ENCODE assay signal across 1 cellular context in genomic region chr10:14571866-14572507, GRCh38.
TF ChIP-seq lines count a peak whose summit lies in the region.

No MANE protein-coding gene starts in this region.

TF ChIP-seq in HepG2, 621 proteins besides CTCF, POLR2A, EP300 and RAD21 (continued from another document and continues in another):
- TF ChIP-seq, protein P1, sequence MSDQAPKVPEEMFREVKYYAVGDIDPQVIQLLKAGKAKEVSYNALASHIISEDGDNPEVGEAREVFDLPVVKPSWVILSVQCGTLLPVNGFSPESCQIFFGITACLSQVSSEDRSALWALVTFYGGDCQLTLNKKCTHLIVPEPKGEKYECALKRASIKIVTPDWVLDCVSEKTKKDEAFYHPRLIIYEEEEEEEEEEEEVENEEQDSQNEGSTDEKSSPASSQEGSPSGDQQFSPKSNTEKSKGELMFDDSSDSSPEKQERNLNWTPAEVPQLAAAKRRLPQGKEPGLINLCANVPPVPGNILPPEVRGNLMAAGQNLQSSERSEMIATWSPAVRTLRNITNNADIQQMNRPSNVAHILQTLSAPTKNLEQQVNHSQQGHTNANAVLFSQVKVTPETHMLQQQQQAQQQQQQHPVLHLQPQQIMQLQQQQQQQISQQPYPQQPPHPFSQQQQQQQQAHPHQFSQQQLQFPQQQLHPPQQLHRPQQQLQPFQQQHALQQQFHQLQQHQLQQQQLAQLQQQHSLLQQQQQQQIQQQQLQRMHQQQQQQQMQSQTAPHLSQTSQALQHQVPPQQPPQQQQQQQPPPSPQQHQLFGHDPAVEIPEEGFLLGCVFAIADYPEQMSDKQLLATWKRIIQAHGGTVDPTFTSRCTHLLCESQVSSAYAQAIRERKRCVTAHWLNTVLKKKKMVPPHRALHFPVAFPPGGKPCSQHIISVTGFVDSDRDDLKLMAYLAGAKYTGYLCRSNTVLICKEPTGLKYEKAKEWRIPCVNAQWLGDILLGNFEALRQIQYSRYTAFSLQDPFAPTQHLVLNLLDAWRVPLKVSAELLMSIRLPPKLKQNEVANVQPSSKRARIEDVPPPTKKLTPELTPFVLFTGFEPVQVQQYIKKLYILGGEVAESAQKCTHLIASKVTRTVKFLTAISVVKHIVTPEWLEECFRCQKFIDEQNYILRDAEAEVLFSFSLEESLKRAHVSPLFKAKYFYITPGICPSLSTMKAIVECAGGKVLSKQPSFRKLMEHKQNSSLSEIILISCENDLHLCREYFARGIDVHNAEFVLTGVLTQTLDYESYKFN (CRISPR knock-in tag; conservative IDR thresholded peaks at IDR 0.05) = peak; percentile 84
- TF ChIP-seq NR3C1 (CRISPR knock-in tag; IDR thresholded peaks at IDR 0.05) (no peak), ZNF44 (CRISPR knock-in tag; IDR thresholded peaks at IDR 0.05) (no peak), KLF13 (CRISPR knock-in tag; IDR thresholded peaks at IDR 0.05) (no peak), ZNF441 (CRISPR knock-in tag; IDR thresholded peaks at IDR 0.05; ENCODE audit: borderline replicate concordance) (no peak), TRIM24 (CRISPR knock-in tag; IDR thresholded peaks at IDR 0.05) (no peak), PLSCR1 (CRISPR knock-in tag; IDR thresholded peaks at IDR 0.05; ENCODE audit: borderline replicate concordance) (no peak), CHD2 (IDR thresholded peaks at IDR 0.05; ENCODE audit: low read depth, low read length) (no peak), PHF21A (CRISPR knock-in tag; IDR thresholded peaks at IDR 0.05) (0 out of 2 replicates have a peak, but pooled peaks have one; percentile 53), REPIN1 (CRISPR knock-in tag; IDR thresholded peaks at IDR 0.05; ENCODE audit: borderline replicate concordance, low read depth) (peak; percentile 53; the same call in 1 of the 2 replicates), SETDB1 (CRISPR knock-in tag; IDR thresholded peaks at IDR 0.05; ENCODE audit: borderline replicate concordance) (no peak), ZNF780A (CRISPR knock-in tag; IDR thresholded peaks at IDR 0.05) (no peak), ZNF546 (CRISPR knock-in tag; conservative IDR thresholded peaks at IDR 0.05) (no peak), ZNF713 (CRISPR knock-in tag; IDR thresholded peaks at IDR 0.05) (no peak), SMARCC2 (IDR thresholded peaks at IDR 0.05) (no peak), PAWR (CRISPR knock-in tag; IDR thresholded peaks at IDR 0.05; ENCODE audit: borderline replicate concordance) (no peak), SNRNP70 (IDR thresholded peaks at IDR 0.05; ENCODE audit: low read depth, low read length) (no peak), KAT8 (CRISPR knock-in tag; IDR thresholded peaks at IDR 0.05) (peak; percentile 53; the same call in 1 of the 2 replicates), SAFB2 (CRISPR knock-in tag; IDR thresholded peaks at IDR 0.05; ENCODE audit: borderline replicate concordance, low read depth) (no peak), IRF2 (CRISPR knock-in tag; IDR thresholded peaks at IDR 0.05) (peak; percentile 75), ATM (IDR thresholded peaks at IDR 0.05; ENCODE audit: borderline replicate concordance) (no peak), RFX1 (IDR thresholded peaks at IDR 0.05) (no peak), ZNF567 (CRISPR knock-in tag; IDR thresholded peaks at IDR 0.05; ENCODE audit: borderline replicate concordance) (no peak), ZNF460 (CRISPR knock-in tag; IDR thresholded peaks at IDR 0.05; ENCODE audit: borderline replicate concordance) (no peak; the same call in 1 of the 2 replicates), ZNF496 (CRISPR knock-in tag; IDR thresholded peaks at IDR 0.05; ENCODE audit: insufficient replicate concordance) (no peak), ARNT2 (CRISPR knock-in tag; IDR thresholded peaks at IDR 0.05; ENCODE audit: low read depth) (no peak), ZNF850 (CRISPR knock-in tag; conservative IDR thresholded peaks at IDR 0.05) (no peak), ZFP41 (CRISPR knock-in tag; IDR thresholded peaks at IDR 0.05; ENCODE audit: borderline replicate concordance) (no peak), HOXD1 (CRISPR knock-in tag; IDR thresholded peaks at IDR 0.05) (no peak; the same call in 1 of the 2 replicates), ZNF772 (CRISPR knock-in tag; IDR thresholded peaks at IDR 0.05) (no peak), ZNF557 (CRISPR knock-in tag; IDR thresholded peaks at IDR 0.05) (0 out of 2 replicates have a peak, but pooled peaks have one; percentile 65), ATF4 (CRISPR knock-in tag; IDR thresholded peaks at IDR 0.05) (no peak), ZNF841 (CRISPR knock-in tag; IDR thresholded peaks at IDR 0.05; ENCODE audit: borderline replicate concordance) (no peak), THAP8 (CRISPR knock-in tag; IDR thresholded peaks at IDR 0.05; ENCODE audit: borderline replicate concordance) (no peak), ZNF543 (CRISPR knock-in tag; IDR thresholded peaks at IDR 0.05) (no peak)
- TF ChIP-seq, protein P2, sequence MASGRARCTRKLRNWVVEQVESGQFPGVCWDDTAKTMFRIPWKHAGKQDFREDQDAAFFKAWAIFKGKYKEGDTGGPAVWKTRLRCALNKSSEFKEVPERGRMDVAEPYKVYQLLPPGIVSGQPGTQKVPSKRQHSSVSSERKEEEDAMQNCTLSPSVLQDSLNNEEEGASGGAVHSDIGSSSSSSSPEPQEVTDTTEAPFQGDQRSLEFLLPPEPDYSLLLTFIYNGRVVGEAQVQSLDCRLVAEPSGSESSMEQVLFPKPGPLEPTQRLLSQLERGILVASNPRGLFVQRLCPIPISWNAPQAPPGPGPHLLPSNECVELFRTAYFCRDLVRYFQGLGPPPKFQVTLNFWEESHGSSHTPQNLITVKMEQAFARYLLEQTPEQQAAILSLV (CRISPR knock-in tag; IDR thresholded peaks at IDR 0.05; ENCODE audit: borderline replicate concordance) = 0 out of 2 replicates have a peak, but pooled peaks have one; percentile 44
- TF ChIP-seq, protein P3, sequence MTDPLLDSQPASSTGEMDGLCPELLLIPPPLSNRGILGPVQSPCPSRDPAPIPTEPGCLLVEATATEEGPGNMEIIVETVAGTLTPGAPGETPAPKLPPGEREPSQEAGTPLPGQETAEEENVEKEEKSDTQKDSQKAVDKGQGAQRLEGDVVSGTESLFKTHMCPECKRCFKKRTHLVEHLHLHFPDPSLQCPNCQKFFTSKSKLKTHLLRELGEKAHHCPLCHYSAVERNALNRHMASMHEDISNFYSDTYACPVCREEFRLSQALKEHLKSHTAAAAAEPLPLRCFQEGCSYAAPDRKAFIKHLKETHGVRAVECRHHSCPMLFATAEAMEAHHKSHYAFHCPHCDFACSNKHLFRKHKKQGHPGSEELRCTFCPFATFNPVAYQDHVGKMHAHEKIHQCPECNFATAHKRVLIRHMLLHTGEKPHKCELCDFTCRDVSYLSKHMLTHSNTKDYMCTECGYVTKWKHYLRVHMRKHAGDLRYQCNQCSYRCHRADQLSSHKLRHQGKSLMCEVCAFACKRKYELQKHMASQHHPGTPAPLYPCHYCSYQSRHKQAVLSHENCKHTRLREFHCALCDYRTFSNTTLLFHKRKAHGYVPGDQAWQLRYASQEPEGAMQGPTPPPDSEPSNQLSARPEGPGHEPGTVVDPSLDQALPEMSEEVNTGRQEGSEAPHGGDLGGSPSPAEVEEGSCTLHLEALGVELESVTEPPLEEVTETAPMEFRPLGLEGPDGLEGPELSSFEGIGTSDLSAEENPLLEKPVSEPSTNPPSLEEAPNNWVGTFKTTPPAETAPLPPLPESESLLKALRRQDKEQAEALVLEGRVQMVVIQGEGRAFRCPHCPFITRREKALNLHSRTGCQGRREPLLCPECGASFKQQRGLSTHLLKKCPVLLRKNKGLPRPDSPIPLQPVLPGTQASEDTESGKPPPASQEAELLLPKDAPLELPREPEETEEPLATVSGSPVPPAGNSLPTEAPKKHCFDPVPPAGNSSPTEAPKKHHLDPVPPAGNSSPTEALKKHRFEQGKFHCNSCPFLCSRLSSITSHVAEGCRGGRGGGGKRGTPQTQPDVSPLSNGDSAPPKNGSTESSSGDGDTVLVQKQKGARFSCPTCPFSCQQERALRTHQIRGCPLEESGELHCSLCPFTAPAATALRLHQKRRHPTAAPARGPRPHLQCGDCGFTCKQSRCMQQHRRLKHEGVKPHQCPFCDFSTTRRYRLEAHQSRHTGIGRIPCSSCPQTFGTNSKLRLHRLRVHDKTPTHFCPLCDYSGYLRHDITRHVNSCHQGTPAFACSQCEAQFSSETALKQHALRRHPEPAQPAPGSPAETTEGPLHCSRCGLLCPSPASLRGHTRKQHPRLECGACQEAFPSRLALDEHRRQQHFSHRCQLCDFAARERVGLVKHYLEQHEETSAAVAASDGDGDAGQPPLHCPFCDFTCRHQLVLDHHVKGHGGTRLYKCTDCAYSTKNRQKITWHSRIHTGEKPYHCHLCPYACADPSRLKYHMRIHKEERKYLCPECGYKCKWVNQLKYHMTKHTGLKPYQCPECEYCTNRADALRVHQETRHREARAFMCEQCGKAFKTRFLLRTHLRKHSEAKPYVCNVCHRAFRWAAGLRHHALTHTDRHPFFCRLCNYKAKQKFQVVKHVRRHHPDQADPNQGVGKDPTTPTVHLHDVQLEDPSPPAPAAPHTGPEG (CRISPR knock-in tag; IDR thresholded peaks at IDR 0.05) = no peak
- TF ChIP-seq, protein P4, sequence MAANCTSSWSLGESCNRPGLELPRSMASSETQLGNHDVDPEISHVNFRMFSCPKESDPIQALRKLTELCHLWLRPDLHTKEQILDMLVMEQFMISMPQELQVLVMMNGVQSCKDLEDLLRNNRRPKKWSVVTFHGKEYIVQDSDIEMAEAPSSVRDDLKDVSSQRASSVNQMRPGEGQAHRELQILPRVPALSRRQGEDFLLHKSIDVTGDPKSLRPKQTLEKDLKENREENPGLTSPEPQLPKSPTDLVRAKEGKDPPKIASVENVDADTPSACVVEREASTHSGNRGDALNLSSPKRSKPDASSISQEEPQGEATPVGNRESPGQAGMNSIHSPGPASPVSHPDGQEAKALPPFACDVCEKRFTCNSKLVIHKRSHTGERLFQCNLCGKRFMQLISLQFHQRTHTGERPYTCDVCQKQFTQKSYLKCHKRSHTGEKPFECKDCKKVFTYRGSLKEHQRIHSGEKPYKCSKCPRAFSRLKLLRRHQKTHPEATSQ (CRISPR knock-in tag; IDR thresholded peaks at IDR 0.05; ENCODE audit: borderline replicate concordance) = no peak
- TF ChIP-seq, protein P5, sequence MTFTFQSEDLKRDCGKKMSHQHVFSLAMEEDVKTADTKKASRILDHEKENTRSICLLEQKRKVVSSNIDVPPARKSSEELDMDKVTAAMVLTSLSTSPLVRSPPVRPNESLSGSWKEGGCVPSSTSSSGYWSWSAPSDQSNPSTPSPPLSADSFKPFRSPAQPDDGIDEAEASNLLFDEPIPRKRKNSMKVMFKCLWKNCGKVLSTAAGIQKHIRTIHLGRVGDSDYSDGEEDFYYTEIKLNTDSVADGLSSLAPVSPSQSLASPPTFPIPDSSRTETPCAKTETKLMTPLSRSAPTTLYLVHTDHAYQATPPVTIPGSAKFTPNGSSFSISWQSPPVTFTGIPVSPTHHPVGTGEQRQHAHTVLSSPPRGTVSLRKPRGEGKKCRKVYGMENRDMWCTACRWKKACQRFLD (CRISPR knock-in tag; IDR thresholded peaks at IDR 0.05; ENCODE audit: borderline replicate concordance) = no peak
- TF ChIP-seq, protein P6, sequence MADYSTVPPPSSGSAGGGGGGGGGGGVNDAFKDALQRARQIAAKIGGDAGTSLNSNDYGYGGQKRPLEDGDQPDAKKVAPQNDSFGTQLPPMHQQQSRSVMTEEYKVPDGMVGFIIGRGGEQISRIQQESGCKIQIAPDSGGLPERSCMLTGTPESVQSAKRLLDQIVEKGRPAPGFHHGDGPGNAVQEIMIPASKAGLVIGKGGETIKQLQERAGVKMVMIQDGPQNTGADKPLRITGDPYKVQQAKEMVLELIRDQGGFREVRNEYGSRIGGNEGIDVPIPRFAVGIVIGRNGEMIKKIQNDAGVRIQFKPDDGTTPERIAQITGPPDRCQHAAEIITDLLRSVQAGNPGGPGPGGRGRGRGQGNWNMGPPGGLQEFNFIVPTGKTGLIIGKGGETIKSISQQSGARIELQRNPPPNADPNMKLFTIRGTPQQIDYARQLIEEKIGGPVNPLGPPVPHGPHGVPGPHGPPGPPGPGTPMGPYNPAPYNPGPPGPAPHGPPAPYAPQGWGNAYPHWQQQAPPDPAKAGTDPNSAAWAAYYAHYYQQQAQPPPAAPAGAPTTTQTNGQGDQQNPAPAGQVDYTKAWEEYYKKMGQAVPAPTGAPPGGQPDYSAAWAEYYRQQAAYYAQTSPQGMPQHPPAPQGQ (CRISPR knock-in tag; IDR thresholded peaks at IDR 0.05; ENCODE audit: borderline replicate concordance) = no peak
- TF ChIP-seq, protein P7, sequence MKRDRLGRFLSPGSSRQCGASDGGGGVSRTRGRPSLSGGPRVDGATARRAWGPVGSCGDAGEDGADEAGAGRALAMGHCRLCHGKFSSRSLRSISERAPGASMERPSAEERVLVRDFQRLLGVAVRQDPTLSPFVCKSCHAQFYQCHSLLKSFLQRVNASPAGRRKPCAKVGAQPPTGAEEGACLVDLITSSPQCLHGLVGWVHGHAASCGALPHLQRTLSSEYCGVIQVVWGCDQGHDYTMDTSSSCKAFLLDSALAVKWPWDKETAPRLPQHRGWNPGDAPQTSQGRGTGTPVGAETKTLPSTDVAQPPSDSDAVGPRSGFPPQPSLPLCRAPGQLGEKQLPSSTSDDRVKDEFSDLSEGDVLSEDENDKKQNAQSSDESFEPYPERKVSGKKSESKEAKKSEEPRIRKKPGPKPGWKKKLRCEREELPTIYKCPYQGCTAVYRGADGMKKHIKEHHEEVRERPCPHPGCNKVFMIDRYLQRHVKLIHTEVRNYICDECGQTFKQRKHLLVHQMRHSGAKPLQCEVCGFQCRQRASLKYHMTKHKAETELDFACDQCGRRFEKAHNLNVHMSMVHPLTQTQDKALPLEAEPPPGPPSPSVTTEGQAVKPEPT (CRISPR knock-in tag; IDR thresholded peaks at IDR 0.05; ENCODE audit: low read depth) = peak; percentile 57; the same call in 1 of the 2 replicates
- TF ChIP-seq, protein P8, sequence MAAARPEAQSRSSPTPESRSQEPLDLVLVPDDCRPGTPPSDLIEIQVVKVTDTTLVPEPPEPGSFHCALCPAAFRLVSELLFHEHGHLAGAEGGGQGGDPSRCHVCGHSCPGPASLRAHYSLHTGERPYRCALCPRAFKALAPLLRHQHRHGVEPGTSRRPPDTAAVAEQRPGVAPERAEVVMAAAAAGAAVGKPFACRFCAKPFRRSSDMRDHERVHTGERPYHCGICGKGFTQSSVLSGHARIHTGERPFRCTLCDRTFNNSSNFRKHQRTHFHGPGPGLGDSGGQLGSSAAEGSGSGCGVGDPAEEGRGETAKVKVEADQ (CRISPR knock-in tag; IDR thresholded peaks at IDR 0.05; ENCODE audit: borderline replicate concordance) = no peak
